ENCODE assay signal across 8 cellular contexts in the genomic region with DNA sequence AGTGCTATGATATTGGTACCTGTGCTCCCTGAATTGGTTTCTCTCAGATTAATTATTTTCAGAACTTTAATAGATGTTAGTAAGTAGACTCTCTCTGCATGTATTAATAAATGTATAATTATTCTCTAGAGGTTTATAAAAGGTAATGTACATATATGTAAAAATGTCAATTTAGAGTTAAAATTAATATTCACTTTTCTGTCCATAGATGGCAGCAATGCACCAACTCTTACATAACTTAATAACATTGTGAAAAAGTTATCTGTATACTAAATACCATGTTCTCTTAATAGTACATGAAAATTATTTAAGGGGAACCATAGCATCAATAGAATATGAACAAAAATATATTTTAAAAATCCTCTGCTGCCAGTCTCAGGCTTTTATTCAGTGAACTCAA.
A peak's percentile ranks its signal among the peaks of the same experiment; 100 is the strongest.
DNase-seq lines count a peak whose midpoint lies in the region; ATAC-seq and TF ChIP-seq lines count a peak whose summit lies in the region.

No MANE protein-coding gene starts in this region.

- no peak overlapping the region for H3K27ac Mint-ChIP-seq in T-helper 17 cell

- H3K27me3 Mint-ChIP-seq in T-helper 17 cell: no peaks in the 10 kb centered on the region

- intact Hi-C loops in tibial artery (cut with DNase I; ENCODE audit: low total_unique reads): no loop called here

- H3K4me3 Mint-ChIP-seq in T-helper 17 cell: no peak overlapping the region

- H3K4me1 ChIP-seq in tibial artery: no peaks in the 10 kb centered on the region

- H3K36me3 Mint-ChIP-seq in T-helper 17 cell (ENCODE audit: low read depth): no peaks in the 10 kb centered on the region

- H3K4me1 Mint-ChIP-seq in T-helper 17 cell: no peaks in the 10 kb centered on the region

- no peak overlapping the region for H3K27ac ChIP-seq in tibial artery

- H3K27me3 ChIP-seq in tibial artery: no peaks in the 10 kb centered on the region

- H3K4me3 ChIP-seq in tibial artery: no peak overlapping the region

- TF ChIP-seq CTCF in tibial artery (IDR thresholded peaks at IDR 0.05): peak; percentile 5 to 9

- no peaks in the 10 kb centered on the region for H3K9me3 ChIP-seq in tibial artery
- no peaks in the 10 kb centered on the region for H3K9me3 ChIP-seq in T-helper 17 cell (ENCODE audit: control insufficient read depth, low read length, poor library complexity, severe bottlenecking)

- DNase-seq in SIG-M5 treated with dmso at 0.1 percent for 504 hours (lab: John Stamatoyannopoulos, UW; ENCODE audit: unreplicated experiment) (peak; percentile 25), SIG-M5 (lab: John Stamatoyannopoulos, UW) (no peak), M059J (ENCODE audit: low read depth) (peak; percentile 0), dermis blood vessel endothelial cell (peak; percentile 38), tibial artery (no peak), T-helper 17 cell (no peak), HPDE6-E6E7 (ENCODE audit: extremely low spot score) (no peak)
- DNase-seq in stimulated activated CD4-positive, alpha-beta T cell treated with anti-CD3 and anti-CD28 coated beads, Interleukin-12 subunit alpha, Interleukin-12 subunit beta, amount 100 ng/mL, for 4 hours: no peak

- ATAC-seq in T-helper 17 cell: no peak

- H3K36me3 ChIP-seq in tibial artery: no peaks in the 10 kb centered on the region

Comparison
In these comparisons a context has a peak if more than half of its experiments do, and no peak if none do; other contexts are left out.
1. DNase-seq: peak in SIG-M5 treated with dmso at 0.1 percent for 504 hours (single experiment), M059J (single experiment) and dermis blood vessel endothelial cell (single experiment); none in SIG-M5 (single experiment), tibial artery (0 of 2), T-helper 17 cell (0 of 3), HPDE6-E6E7 (single experiment) and stimulated activated CD4-positive, alpha-beta T cell treated with anti-CD3 and anti-CD28 coated beads, Interleukin-12 subunit alpha, Interleukin-12 subunit beta, amount 100 ng/mL, for 4 hours (single experiment).